1 cellular context compared by ENCODE assay signal in the genomic region with DNA sequence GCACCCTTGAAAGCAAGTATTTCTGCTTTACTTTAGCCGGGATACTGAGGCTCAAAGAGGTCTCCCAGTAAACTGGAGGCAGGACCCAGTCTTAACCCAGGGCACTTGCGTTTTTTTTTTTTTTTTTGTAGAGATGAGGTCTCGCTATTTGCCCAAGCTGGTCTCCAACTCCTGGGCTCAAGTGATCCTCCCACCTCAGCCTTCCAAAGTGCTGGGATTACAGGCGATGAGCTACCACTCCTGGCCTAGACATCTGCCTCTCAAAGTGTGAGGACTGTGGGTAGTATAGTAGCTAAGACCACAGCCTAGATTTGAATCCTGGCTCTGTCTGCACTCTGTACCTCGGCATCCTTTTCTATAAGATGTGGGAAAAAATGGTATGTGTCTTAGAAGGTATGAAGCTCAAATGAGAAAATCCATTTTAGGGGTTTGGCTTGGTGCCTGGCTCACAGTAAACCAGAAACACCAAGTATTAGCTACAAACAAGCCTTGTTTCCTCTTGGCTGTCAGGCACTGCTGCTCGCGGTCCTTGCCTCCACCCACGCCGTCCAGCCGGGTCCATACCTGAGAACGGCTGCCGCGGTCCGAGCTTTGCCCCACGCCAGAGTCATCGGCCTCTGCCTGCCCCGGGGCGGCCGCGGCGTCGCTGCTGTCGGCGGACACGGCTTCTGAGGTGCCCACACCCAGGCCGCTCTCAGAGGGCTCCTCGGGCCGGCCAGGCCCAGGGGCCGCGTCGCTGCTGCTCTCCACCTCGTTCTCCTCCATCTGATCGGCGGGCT.
TF ChIP-seq lines count a peak whose summit lies in the region.

No MANE protein-coding gene starts in this region.

TF ChIP-seq in endothelial cell of umbilical vein, 7 proteins besides CTCF, POLR2A, EP300 and RAD21 (continued from another document):
- TF ChIP-seq MYC (IDR thresholded peaks at IDR 0.05; ENCODE audit: low read depth, low read length) = no peak
- TF ChIP-seq JUN (IDR thresholded peaks at IDR 0.05; ENCODE audit: borderline replicate concordance, insufficient read depth, insufficient read length, low read depth) = no peak
- TF ChIP-seq FOS (IDR thresholded peaks at IDR 0.05; ENCODE audit: borderline replicate concordance, insufficient read depth, low read length) = no peak
- TF ChIP-seq, protein P1, sequence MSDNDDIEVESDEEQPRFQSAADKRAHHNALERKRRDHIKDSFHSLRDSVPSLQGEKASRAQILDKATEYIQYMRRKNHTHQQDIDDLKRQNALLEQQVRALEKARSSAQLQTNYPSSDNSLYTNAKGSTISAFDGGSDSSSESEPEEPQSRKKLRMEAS (IDR thresholded peaks at IDR 0.05; ENCODE audit: insufficient read depth, insufficient read length) = no peak
